In genomic region chr22:36540867-36541642, GRCh38 we compare ENCODE assay signal across 15 cellular contexts. TPM values are rescaled to one million over a fixed set of nuclear protein-coding genes. Genes with fewer than 3 reads are reported as not detected.
A peak's percentile ranks its signal among the peaks of the same experiment; 100 is the strongest.
DNase-seq lines count a peak whose midpoint lies in the region; ATAC-seq, FAIRE-seq and TF ChIP-seq lines count a peak whose summit lies in the region.
"Had no signal": no experiment of that assay in that cellular context is flagged by ENCODE, and none has a peak within 500 bp of the region (broad histone marks: within the 10 kb centered on the region; RNA-seq: fewer than 3 reads in every experiment).

No MANE protein-coding gene starts in this region.

- WGBS in A549 (ENCODE audit: missing lambda C conversion rate): 83% methylated on average over 12 of the region's 12 CpGs

- CTCF ChIA-PET in A549 (lab: Yijun Ruan, JAX): interaction anchor here (0.7 to 2.2 kb wide), 5 partner anchors 9 to 315 kb away, joined by 3 to 12 read pairs (median 3); partner anchors contain the start of gene EIF3D

- FAIRE-seq in A549 (lab: Jason Lieb, UNC) (no peak), GM12891 (lab: Jason Lieb, UNC) (no peak)
- FAIRE-seq: small intestine had no signal

- intact Hi-C loops in uterus (cut with DNase I; ENCODE audit: low total_unique reads): no loop called here

- TF ChIP-seq CTCF in A549 (IDR thresholded peaks at IDR 0.05): no peak
- TF ChIP-seq CTCF in uterus (IDR thresholded peaks at IDR 0.05): no peak

- H3K4me1 ChIP-seq in A549: peaks cover 17% of the 10 kb centered on the region
- H3K4me1 ChIP-seq in uterus: no peaks in the 10 kb centered on the region

- TF ChIP-seq POLR2A in A549 (IDR thresholded peaks at IDR 0.05; ENCODE audit: low read length): no peak
- TF ChIP-seq POLR2A in GM12891 (IDR thresholded peaks at IDR 0.05; ENCODE audit: low read depth, low read length): no peak
- TF ChIP-seq POLR2A in uterus (IDR thresholded peaks at IDR 0.05): no peak

- H3K4me2 ChIP-seq in A549: peak overlapping the region; percentile 70; the same call in 1 of the 3 replicates
- H3K4me2 ChIP-seq: KMS-11 had no signal

- no peaks in the 10 kb centered on the region for H3K9me3 ChIP-seq in A549
- H3K9me3 ChIP-seq in uterus: no peaks in the 10 kb centered on the region
- H3K9me3 ChIP-seq: stomach had no signal

- no peak overlapping the region for H3K4me3 ChIP-seq in A549
- H3K4me3 ChIP-seq in uterus: no peak overlapping the region
- H3K4me3 ChIP-seq: stomach had no signal

- no peak for TF ChIP-seq EP300 in A549 (IDR thresholded peaks at IDR 0.05)

- POLR2A ChIA-PET in A549 (lab: Yijun Ruan, JAX): interaction anchor here (1.2 to 2.1 kb wide), 2 partner anchors 12 to 659 kb away, joined by 3 to 11 read pairs; partner anchors contain the start of gene EIF3D

- H3K27me3 ChIP-seq in uterus: no peaks in the 10 kb centered on the region

- H3K36me3 ChIP-seq in uterus: no peaks in the 10 kb centered on the region
- H3K36me3 ChIP-seq: stomach had no signal

- H3K27ac ChIP-seq in A549: peak overlapping the region; percentile 71 to 83; a peak in 5 of 6 replicates
- no peak overlapping the region for H3K27ac ChIP-seq in uterus
- H3K27ac ChIP-seq: KMS-11, stomach had no signal

- TF ChIP-seq RAD21 in A549 (conservative IDR thresholded peaks at IDR 0.05 in 1 of 2, IDR thresholded peaks at IDR 0.05 in 1 of 2): no peak

- DNase-seq in A549 (ENCODE audit: low read depth in 1 of 2, low spot score in 1 of 2) (no peak), HCEC 1CT (peak; percentile 32), SW480 (ENCODE audit: low spot score) (peak; percentile 73), kidney glomerular epithelial cell (lab: John Stamatoyannopoulos, UW) (peak; percentile 86), SK-N-DZ (ENCODE audit: low spot score) (no peak), GM12891 (ENCODE audit: insufficient read length, low spot score) (no peak), D341Med (ENCODE audit: low spot score) (no peak), uterus (no peak)
- DNase-seq: endodermal cell, foreskin melanocyte, NCI-H146, NCI-H524 treated with DMSO at 0.1 percent for 48 hours, small intestine, stomach had no signal

- ATAC-seq in A549: no peak

TF ChIP-seq in A549, 52 proteins besides CTCF, POLR2A, EP300 and RAD21 (continues in another document):
- TF ChIP-seq, protein P1, sequence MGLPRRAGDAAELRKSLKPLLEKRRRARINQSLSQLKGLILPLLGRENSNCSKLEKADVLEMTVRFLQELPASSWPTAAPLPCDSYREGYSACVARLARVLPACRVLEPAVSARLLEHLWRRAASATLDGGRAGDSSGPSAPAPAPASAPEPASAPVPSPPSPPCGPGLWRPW (IDR thresholded peaks at IDR 0.05): no peak
- no peak for TF ChIP-seq RARB (CRISPR knock-in tag; IDR thresholded peaks at IDR 0.05)
- no peak for TF ChIP-seq FOSL2 (IDR thresholded peaks at IDR 0.05)
- TF ChIP-seq FOSL2 (CRISPR knock-in tag; IDR thresholded peaks at IDR 0.05): no peak
- no peak for TF ChIP-seq KDM1A (IDR thresholded peaks at IDR 0.05; ENCODE audit: low read depth)
- TF ChIP-seq MAFK (IDR thresholded peaks at IDR 0.05; ENCODE audit: partially characterized antibody): no peak
- no peak for TF ChIP-seq KDM5A (IDR thresholded peaks at IDR 0.05)
- TF ChIP-seq EHF (CRISPR knock-in tag; IDR thresholded peaks at IDR 0.05): no peak
- no peak for TF ChIP-seq MAZ (IDR thresholded peaks at IDR 0.05; ENCODE audit: borderline replicate concordance, low read depth, low read length)
- TF ChIP-seq, protein P2, sequence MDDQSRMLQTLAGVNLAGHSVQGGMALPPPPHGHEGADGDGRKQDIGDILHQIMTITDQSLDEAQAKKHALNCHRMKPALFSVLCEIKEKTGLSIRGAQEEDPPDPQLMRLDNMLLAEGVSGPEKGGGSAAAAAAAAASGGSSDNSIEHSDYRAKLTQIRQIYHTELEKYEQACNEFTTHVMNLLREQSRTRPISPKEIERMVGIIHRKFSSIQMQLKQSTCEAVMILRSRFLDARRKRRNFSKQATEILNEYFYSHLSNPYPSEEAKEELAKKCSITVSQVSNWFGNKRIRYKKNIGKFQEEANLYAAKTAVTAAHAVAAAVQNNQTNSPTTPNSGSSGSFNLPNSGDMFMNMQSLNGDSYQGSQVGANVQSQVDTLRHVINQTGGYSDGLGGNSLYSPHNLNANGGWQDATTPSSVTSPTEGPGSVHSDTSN (IDR thresholded peaks at IDR 0.05): no peak
- no peak for TF ChIP-seq FOSB (CRISPR knock-in tag; IDR thresholded peaks at IDR 0.05)

TF ChIP-seq in GM12891, 5 proteins besides CTCF, POLR2A, EP300 and RAD21:
- TF ChIP-seq POU2F2 (IDR thresholded peaks at IDR 0.05; ENCODE audit: low read depth, low read length): no peak
- no peak for TF ChIP-seq SPI1 (IDR thresholded peaks at IDR 0.05; ENCODE audit: low read depth, low read length)
- TF ChIP-seq PAX5 (IDR thresholded peaks at IDR 0.05; ENCODE audit: insufficient read depth, low read length, severe bottlenecking): no peak
- TF ChIP-seq POLR2AphosphoS5 (IDR thresholded peaks at IDR 0.05; ENCODE audit: low read depth, low read length): no peak
- TF ChIP-seq TAF1 (IDR thresholded peaks at IDR 0.05; ENCODE audit: low read depth, low read length): no peak

RNA-seq across cellular contexts. Expression of gene EIF3D, which starts 12.1 kb away (rescaled TPM):
- polyA plus RNA-seq in A549 (2011; rRNA removed): 304 and 326 TPM in 2 replicates
- polyA plus RNA-seq in A549 (2012; cell fraction: cytosol; rRNA removed): 308 and 354 TPM in 2 replicates
- polyA plus RNA-seq in A549 (2012; cell fraction: nucleus; rRNA removed): 345 and 389 TPM in 2 replicates
- 171 to 209 TPM (median 186 TPM) in 3 replicates for polyA plus RNA-seq in A549 (2017; fragmentation: RNase III; extraction: RNeasy Plus Mini Kit Qiagen cat#74134 plus additional on column Dnase treatment)
- polyA minus RNA-seq in A549 (2011; rRNA and poly(A)+ RNA removed): 301 and 399 TPM in 2 replicates
- 449 and 520 TPM in 2 replicates for polyA plus RNA-seq in SK-N-DZ (2014; cell fraction: cytosol; rRNA removed)
- polyA plus RNA-seq in SK-N-DZ (2014; cell fraction: nucleus; rRNA removed): 283 and 285 TPM in 2 replicates
- polyA plus RNA-seq in GM12891 (2012; ENCODE audit: low read depth, missing spikeins): 325 TPM
- 100 to 1,000 TPM; 177 to 350 (median 297) TPM for total RNA-seq in uterus

RNA-seq across cellular contexts. Expression of gene FOXRED2, which starts 34.2 kb away (rescaled TPM):
- polyA plus RNA-seq in A549 (2011; rRNA removed): 5.7 and 7.2 TPM in 2 replicates
- polyA plus RNA-seq in A549 (2012; cell fraction: cytosol; rRNA removed): 7.8 and 11.3 TPM in 2 replicates
- 14.2 and 17.7 TPM in 2 replicates for polyA plus RNA-seq in A549 (2012; cell fraction: nucleus; rRNA removed)
- polyA plus RNA-seq in A549 (2017; fragmentation: RNase III; extraction: RNeasy Plus Mini Kit Qiagen cat#74134 plus additional on column Dnase treatment): 11.6 to 12.3 TPM (median 12.3 TPM) in 3 replicates
- polyA minus RNA-seq in A549 (2011; rRNA and poly(A)+ RNA removed): 9.8 and 12.2 TPM in 2 replicates
- polyA plus RNA-seq in SK-N-DZ (2014; cell fraction: cytosol; rRNA removed): 15.8 and 17.4 TPM in 2 replicates
- 7.4 and 8.6 TPM in 2 replicates for polyA plus RNA-seq in SK-N-DZ (2014; cell fraction: nucleus; rRNA removed)
- polyA plus RNA-seq in GM12891 (2012; ENCODE audit: low read depth, missing spikeins): 4.2 TPM
- 10 to 100 TPM in 2 of 4 donors, 1 to 10 TPM in 1, under 1 TPM in 1; 0.29 to 24.7 (median 9.5) TPM for total RNA-seq in uterus

RNA-seq across cellular contexts. Expression of gene TXN2, which starts 59.6 kb away (rescaled TPM):
- 84.5 and 89.6 TPM in 2 replicates for polyA plus RNA-seq in A549 (2011; rRNA removed)
- 114 and 144 TPM in 2 replicates for polyA plus RNA-seq in A549 (2012; cell fraction: cytosol; rRNA removed)
- 75.7 and 84.1 TPM in 2 replicates for polyA plus RNA-seq in A549 (2012; cell fraction: nucleus; rRNA removed)
- 82.2 to 90.5 TPM (median 83.6 TPM) in 3 replicates for polyA plus RNA-seq in A549 (2017; fragmentation: RNase III; extraction: RNeasy Plus Mini Kit Qiagen cat#74134 plus additional on column Dnase treatment)
- 53.2 and 56.1 TPM in 2 replicates for polyA minus RNA-seq in A549 (2011; rRNA and poly(A)+ RNA removed)
- 19.5 and 21.5 TPM in 2 replicates for polyA plus RNA-seq in SK-N-DZ (2014; cell fraction: cytosol; rRNA removed)
- polyA plus RNA-seq in SK-N-DZ (2014; cell fraction: nucleus; rRNA removed): 13.6 and 39.4 TPM in 2 replicates
- 146 TPM for polyA plus RNA-seq in GM12891 (2012; ENCODE audit: low read depth, missing spikeins)
- 10 to 100 TPM; 14.4 to 56.4 (median 17.8) TPM for total RNA-seq in uterus

Comparison
In these comparisons a context has a peak if more than half of its experiments do, and no peak if none do; other contexts are left out.
1. DNase-seq: peak in HCEC 1CT (single experiment), SW480 (single experiment) and kidney glomerular epithelial cell (single experiment); none in A549 (0 of 2), SK-N-DZ (single experiment), GM12891 (single experiment), D341Med (single experiment) and uterus (0 of 2).
2. H3K27ac ChIP-seq: peak in A549 (2 of 2); none in uterus (0 of 2).